In the genomic region with DNA sequence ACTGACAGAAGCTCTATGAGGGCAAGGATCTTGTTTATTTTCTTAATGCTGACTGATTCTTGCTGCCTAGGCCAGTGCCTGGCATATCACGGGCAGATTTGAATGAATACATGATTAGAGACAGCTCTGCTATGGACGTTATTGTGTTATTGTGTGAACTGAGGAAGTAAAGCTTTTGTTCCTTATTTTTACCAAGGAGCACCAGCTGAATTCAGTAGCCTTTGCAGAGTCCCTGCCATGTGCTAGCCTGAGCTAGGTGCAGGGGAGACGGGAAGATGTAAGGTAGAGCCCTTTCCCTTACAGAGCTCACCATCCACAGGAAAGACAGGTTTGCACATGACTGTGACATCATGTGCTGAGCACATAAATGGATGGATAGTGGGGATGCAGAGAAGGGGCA, we compare ENCODE assay signal across 18 cellular contexts.
"Had no signal": no experiment of that assay in that cellular context is flagged by ENCODE, and none has a peak within 500 bp of the region (broad histone marks: within the 10 kb centered on the region; RNA-seq: fewer than 3 reads in every experiment).

No MANE protein-coding gene starts in this region.

- H3K4me1 ChIP-seq: foreskin keratinocyte had no signal

- H3K27me3 ChIP-seq: thyroid gland had no signal

- H3K4me3 ChIP-seq: lung, spleen, thyroid gland had no signal

- H3K9me3 ChIP-seq: spleen, thyroid gland had no signal

- H3K27ac ChIP-seq: epithelial cell of prostate, foreskin keratinocyte, spleen, thyroid gland had no signal

- DNase-seq: activated CD4-positive, alpha-beta memory T cell treated with anti-CD3 and anti-CD28 coated beads, Interleukin-2, amount 10 ng/mL, durations not matched to agents 7 days and 5 days; activated CD4-positive, alpha-beta T cell treated with anti-CD3 and anti-CD28 coated beads for 48 hours; activated CD4-positive, CD25-positive, alpha-beta regulatory T cell; activated naive CD4-positive, alpha-beta T cell treated with Interleukin-2 at 50 U/mL for 16 hours; activated naive CD8-positive, alpha-beta T cell treated with anti-CD3 and anti-CD28 coated beads, Interleukin-2, amount 10 ng/mL, durations not matched to agents 7 days and 5 days; activated T-cell treated with anti-CD3 and anti-CD28 coated beads, Interleukin-2, amount 50 U/mL, for 24 hours; amygdala; central memory CD4-positive, alpha-beta T cell; endodermal cell; foreskin keratinocyte; midbrain; nucleus accumbens; spleen; stimulated activated naive CD4-positive, alpha-beta T cell; T-helper 9 cell had no signal

- H3K36me3 ChIP-seq: spleen, thyroid gland had no signal
